ENCODE assay signal across 21 cellular contexts in genomic region chr2:25960396-25960795, GRCh38. TPM values are rescaled to one million over a fixed set of nuclear protein-coding genes. Genes with fewer than 3 reads are reported as not detected.
DNase-seq lines count a peak whose midpoint lies in the region; ATAC-seq and TF ChIP-seq lines count a peak whose summit lies in the region.
"Had no signal": no experiment of that assay in that cellular context is flagged by ENCODE, and none has a peak within 500 bp of the region (broad histone marks: within the 10 kb centered on the region; RNA-seq: fewer than 3 reads in every experiment).

No MANE protein-coding gene starts in this region.

- H3K14ac ChIP-seq in trophoblast cell (ENCODE audit: low read length) = no peak overlapping the region

- H3K36me3 Mint-ChIP-seq in progenitor cell of endocrine pancreas (ENCODE audit: insufficient read depth) = peaks cover 2% of the 10 kb centered on the region

- no peak overlapping the region for H3K4me3 Mint-ChIP-seq in progenitor cell of endocrine pancreas (ENCODE audit: low read depth)
- H3K4me3 Mint-ChIP-seq: CD4-positive, alpha-beta T cell; GM23338 had no signal

- H3K4me1 ChIP-seq in SK-N-SH (ENCODE audit: control insufficient read depth in 1 of 2, insufficient read depth in 2 of 2, low read depth in 1 of 2, low read length in 1 of 2) = peaks cover 6 to 26% of the 10 kb centered on the region in 2 experiments; a peak in 3 of 4 replicates
- peaks cover 35% of the 10 kb centered on the region for H3K4me1 ChIP-seq in PC-3 (ENCODE audit: insufficient read depth, low read length)
- peaks cover 9% of the 10 kb centered on the region in 2 experiments for H3K4me1 ChIP-seq in trophoblast cell (ENCODE audit: control insufficient read depth in 1 of 2, insufficient read depth in 2 of 2, low read length in 2 of 2)
- H3K4me1 ChIP-seq: Caco-2 had no signal

- H3K23ac ChIP-seq in trophoblast cell (ENCODE audit: low read length) = no peak overlapping the region

- H4K12ac ChIP-seq in trophoblast cell (ENCODE audit: low read depth, low read length) = no peak overlapping the region

- H3K9me2 ChIP-seq in SK-N-SH = no peaks in the 10 kb centered on the region
- no peaks in the 10 kb centered on the region for H3K9me2 ChIP-seq in PC-3 (replicated peaks; ENCODE audit: low read length)

- BruUV-seq in PC-3 (replicated peaks; lab: Mats Ljungman, UMichigan) = no TSS peak

- no peak overlapping the region for H3K18ac ChIP-seq in trophoblast cell (ENCODE audit: low read length)

- CTCF ChIA-PET in SK-N-SH (lab: Yijun Ruan, JAX) (interaction anchor here (1.1 to 4.5 kb wide), 5 partner anchors 10 to 184 kb away, joined by 3 to 36 read pairs (median 3); no protein-coding TSS in a partner anchor), PC-3 (lab: Charles Lee) (interaction anchor here (1.4 kb wide), 1 partner anchor 9 kb away, joined by 4 read pairs; no protein-coding TSS in a partner anchor)

- H3K4me1 Mint-ChIP-seq in progenitor cell of endocrine pancreas (ENCODE audit: low read depth) = no peaks in the 10 kb centered on the region
- H3K4me1 Mint-ChIP-seq: GM23338 had no signal

- H2BK12ac ChIP-seq in trophoblast cell (ENCODE audit: low read length) = no peak overlapping the region

- no peak for ATAC-seq in SK-N-SH treated with all-trans-retinoic acid at 6 μM for 48 hours
- ATAC-seq in PC-3 = no peak
- ATAC-seq: GM23338 had no signal

- H3K9me3 ChIP-seq in SK-N-SH (no peaks in the 10 kb centered on the region), PC-3 (ENCODE audit: low read length) (no peaks in the 10 kb centered on the region), MG63 (no peaks in the 10 kb centered on the region), trophoblast cell (ENCODE audit: insufficient read depth, low read depth, low read length) (no peaks in the 10 kb centered on the region)
- H3K9me3 ChIP-seq: Caco-2 had no signal

- peak overlapping the region in 1 of 2 experiments; percentile 32; a peak in 2 of 4 replicates for H3K27ac ChIP-seq in SK-N-SH (ENCODE audit: low read depth in 2 of 2, low read length in 1 of 2)
- peak overlapping the region; percentile 62 for H3K27ac ChIP-seq in PC-3 (ENCODE audit: low read length)
- peak overlapping the region; percentile 38 for H3K27ac ChIP-seq in epithelial cell of prostate
- H3K27ac ChIP-seq in temporal lobe (ENCODE audit: low read depth, low read length) = peak overlapping the region; percentile 14
- no peak overlapping the region for H3K27ac ChIP-seq in trophoblast cell (ENCODE audit: low read depth, low read length)
- H3K27ac ChIP-seq: 22Rv1 had no signal

- no peaks in the 10 kb centered on the region for H3K27me3 Mint-ChIP-seq in progenitor cell of endocrine pancreas
- H3K27me3 Mint-ChIP-seq: CD4-positive, alpha-beta T cell had no signal

- no peak overlapping the region for H4K8ac ChIP-seq in trophoblast cell (ENCODE audit: low read depth, low read length)

- H3K4me2 ChIP-seq in SK-N-SH (peak overlapping the region; percentile 36), PC-3 (ENCODE audit: low read length) (peak overlapping the region; percentile 27), trophoblast cell (ENCODE audit: low read length) (no peak overlapping the region)
- H3K4me2 ChIP-seq: GM23338 had no signal

- POLR2A ChIA-PET in SK-N-SH (lab: Yijun Ruan, JAX) = no interaction called here
- POLR2A ChIA-PET in PC-3 (lab: Charles Lee; ENCODE audit: unreplicated experiment) = no interaction called here

- intact Hi-C loops in PC-3 (cut with micrococcal nuclease) = no loop called here

- no peak for TF ChIP-seq CTCF in SK-N-SH (IDR thresholded peaks at IDR 0.05)
- TF ChIP-seq CTCF in PC-3 (conservative IDR thresholded peaks at IDR 0.05; ENCODE audit: low read depth, low read length) = no peak
- TF ChIP-seq CTCF in progenitor cell of endocrine pancreas (IDR thresholded peaks at IDR 0.05; ENCODE audit: unreplicated experiment) = no peak

- H3F3A ChIP-seq in SK-N-SH (replicated peaks; ENCODE audit: insufficient read depth) (peaks cover 9% of the 10 kb centered on the region), PC-3 (ENCODE audit: low read length, unreplicated experiment) (peaks cover 4% of the 10 kb centered on the region)

- no peaks in the 10 kb centered on the region for H3K9me3 Mint-ChIP-seq in progenitor cell of endocrine pancreas (ENCODE audit: low read depth)
- H3K9me3 Mint-ChIP-seq: CD4-positive, alpha-beta T cell; GM23338 had no signal

- H3K36me3 ChIP-seq in SK-N-SH (replicated peaks in 1 of 2; ENCODE audit: control insufficient read depth in 1 of 2, insufficient read depth in 2 of 2, low read length in 1 of 2) (peaks cover 0 to 10% of the 10 kb centered on the region in 2 experiments), PC-3 (ENCODE audit: low read depth, low read length) (no peaks in the 10 kb centered on the region), MG63 (no peaks in the 10 kb centered on the region), trophoblast cell (ENCODE audit: control insufficient read depth in 1 of 2, insufficient read depth in 2 of 2, low read length in 2 of 2) (peaks cover 25 to 31% of the 10 kb centered on the region in 2 experiments)

- WGBS in SK-N-SH (ENCODE audit: low lambda C conversion rate) = 90% methylated on average over 4 of the region's 4 CpGs
- WGBS in trophoblast cell (ENCODE audit: extremely low coverage, insufficient coverage, insufficient read length) = no CpG with 5 or more reads among the region's 4 CpGs

- TF ChIP-seq EP300 in SK-N-SH (IDR thresholded peaks at IDR 0.05; ENCODE audit: borderline replicate concordance in 1 of 2, low read depth in 1 of 2, low read length in 1 of 2) = no peak

- H4K20me1 ChIP-seq in SK-N-SH (ENCODE audit: insufficient read depth) (no peaks in the 10 kb centered on the region), PC-3 (ENCODE audit: low read length) (no peaks in the 10 kb centered on the region)

- H3K9ac ChIP-seq in SK-N-SH (no peak overlapping the region), PC-3 (ENCODE audit: low read length) (peak overlapping the region; percentile 14; the same call in 1 of the 2 replicates), trophoblast cell (ENCODE audit: low read length) (no peak overlapping the region)

- H3K4ac ChIP-seq in trophoblast cell (ENCODE audit: low read depth, low read length) = no peak overlapping the region

- no peak overlapping the region for H2BK120ac ChIP-seq in trophoblast cell (ENCODE audit: insufficient read depth, low read length, poor library complexity)

- no peak for DNase-seq in SK-N-SH
- no peak for DNase-seq in PC-3
- DNase-seq in epithelial cell of prostate (ENCODE audit: low read depth, low spot score) = no peak
- no peak for DNase-seq in progenitor cell of endocrine pancreas (ENCODE audit: low spot score, unreplicated experiment)
- no peak for DNase-seq in MG63
- no peak for DNase-seq in trophoblast cell
- DNase-seq: Caco-2; CD4-positive, alpha-beta T cell; Karpas-422; MM.1S; NCI-H1092; NCI-H146; NCI-H2081; NCI-H510A; NCI-H774; RPMI8226; SIG-M5 had no signal

- H4K91ac ChIP-seq in trophoblast cell (ENCODE audit: low read depth, low read length) = no peak overlapping the region

- no peak overlapping the region for H2BK5ac ChIP-seq in trophoblast cell (ENCODE audit: low read depth, low read length, poor library complexity)

- H3K27me3 ChIP-seq in SK-N-SH (ENCODE audit: insufficient read depth) = no peaks in the 10 kb centered on the region
- no peaks in the 10 kb centered on the region for H3K27me3 ChIP-seq in PC-3 (ENCODE audit: low read length)
- H3K27me3 ChIP-seq in MG63 = no peaks in the 10 kb centered on the region
- H3K27me3 ChIP-seq in trophoblast cell (ENCODE audit: insufficient read depth, low read length) = no peaks in the 10 kb centered on the region

- H3K79me1 ChIP-seq in trophoblast cell (ENCODE audit: low read length) = peaks cover 5% of the 10 kb centered on the region

- TF ChIP-seq RAD21 in SK-N-SH (IDR thresholded peaks at IDR 0.05; ENCODE audit: low read length) = no peak

- H2AFZ ChIP-seq in SK-N-SH (ENCODE audit: low read depth) (no peak overlapping the region), PC-3 (ENCODE audit: low read length) (peak overlapping the region; percentile 56; the same call in 1 of the 2 replicates), trophoblast cell (ENCODE audit: insufficient read depth, low read length, poor library complexity) (no peak overlapping the region)
- H2AFZ ChIP-seq: GM23338 had no signal

- H3K27ac Mint-ChIP-seq in progenitor cell of endocrine pancreas = no peak overlapping the region
- H3K27ac Mint-ChIP-seq: CD4-positive, alpha-beta T cell had no signal

- H3K4me3 ChIP-seq in SK-N-SH (ENCODE audit: low read depth in 2 of 2, low read length in 1 of 2) (no peak overlapping the region), PC-3 (ENCODE audit: low read length) (no peak overlapping the region), MG63 (no peak overlapping the region), trophoblast cell (ENCODE audit: low read depth, low read length) (no peak overlapping the region)
- H3K4me3 ChIP-seq: GM23338 had no signal

- peaks cover 57% of the 10 kb centered on the region for H3K79me2 ChIP-seq in SK-N-SH (ENCODE audit: insufficient read depth)
- H3K79me2 ChIP-seq in PC-3 (ENCODE audit: low read length) = no peaks in the 10 kb centered on the region
- no peaks in the 10 kb centered on the region for H3K79me2 ChIP-seq in trophoblast cell (ENCODE audit: control insufficient read depth, insufficient read depth, low read length, poor library complexity)

- no peak overlapping the region for H2AK5ac ChIP-seq in trophoblast cell (ENCODE audit: low read length)

TF ChIP-seq in SK-N-SH, 30 proteins besides CTCF, POLR2A, EP300 and RAD21 (continues in another document):
- TF ChIP-seq RCOR1 (IDR thresholded peaks at IDR 0.05; ENCODE audit: low read length) (no peak), YY1 (IDR thresholded peaks at IDR 0.05; ENCODE audit: low read depth) (no peak), TCF12 (IDR thresholded peaks at IDR 0.05) (no peak)

TF ChIP-seq in SK-N-SH treated with all-trans-retinoic acid at 6 μM for 48 hours, 23 proteins besides CTCF, POLR2A, EP300 and RAD21 (continues in another document):
- TF ChIP-seq ZFP3 (CRISPR knock-in tag; IDR thresholded peaks at IDR 0.05) (no peak), ESRRG (CRISPR knock-in tag; IDR thresholded peaks at IDR 0.05) (no peak), OSR1 (CRISPR knock-in tag; IDR thresholded peaks at IDR 0.05) (no peak), TCF4 (CRISPR knock-in tag; IDR thresholded peaks at IDR 0.05; ENCODE audit: borderline replicate concordance) (no peak), ZNF70 (CRISPR knock-in tag; IDR thresholded peaks at IDR 0.05) (no peak), ARNTL (CRISPR knock-in tag; IDR thresholded peaks at IDR 0.05; ENCODE audit: borderline replicate concordance, low read depth) (no peak), ZC3H10 (CRISPR knock-in tag; IDR thresholded peaks at IDR 0.05) (no peak), GLIS3 (CRISPR knock-in tag; IDR thresholded peaks at IDR 0.05) (no peak), ZNF565 (CRISPR knock-in tag; conservative IDR thresholded peaks at IDR 0.05; ENCODE audit: low read depth) (no peak)

RNA-seq across cellular contexts. Expression of gene KIF3C, which starts 21.9 kb away (rescaled TPM):
- polyA plus RNA-seq in SK-N-SH (2012; rRNA removed) = 18.6 and 29.5 TPM in 2 replicates
- polyA plus RNA-seq in SK-N-SH (2012; cell fraction: cytosol; rRNA removed) = 21.2 and 22.1 TPM in 2 replicates
- 14.0 and 19.1 TPM in 2 replicates for polyA plus RNA-seq in SK-N-SH (2012; cell fraction: nucleus; rRNA removed)
- total RNA-seq in PC-3 (2014; rRNA removed) (12.8 and 20.1 TPM in 2 replicates), temporal lobe (112 TPM), progenitor cell of endocrine pancreas (42.3 TPM in 2 replicates)
- total RNA-seq in MG63 (2014; rRNA removed; shearing (Covaris generic); ENCODE audit: low replicate concordance) = 3.2 and 9.5 TPM in 2 replicates
- 55.1 and 56.4 TPM in 2 replicates for polyA plus RNA-seq in trophoblast cell (2013)
